ENCODE assay signal across 17 cellular contexts in the genomic region with DNA sequence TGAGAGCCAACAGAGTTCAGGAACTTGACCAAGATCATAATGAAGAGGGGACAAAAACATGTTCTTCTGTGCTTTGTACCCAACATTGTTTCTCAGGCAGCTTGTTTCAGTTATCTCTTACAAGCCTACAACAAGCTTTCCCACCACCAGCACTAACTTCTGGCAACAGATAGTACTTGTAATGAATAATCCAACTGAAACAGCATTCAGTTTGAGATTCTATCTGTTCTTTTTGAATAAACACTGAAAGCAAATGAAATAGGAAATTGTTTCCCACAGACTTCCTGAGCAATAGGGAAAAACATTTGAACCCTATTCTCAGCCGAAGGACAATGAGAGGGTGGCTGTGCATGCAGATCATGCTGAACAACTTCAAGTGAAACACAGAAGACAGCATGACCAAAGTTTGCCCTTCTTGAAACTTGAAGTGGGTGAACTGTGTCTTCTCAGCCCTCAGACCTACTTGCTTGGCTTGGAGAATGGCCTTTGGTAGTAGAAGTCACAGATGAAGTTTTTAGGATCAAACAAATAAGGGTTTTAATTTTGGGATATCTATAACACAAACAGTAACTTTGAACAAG. TPM values are rescaled to one million over a fixed set of nuclear protein-coding genes. Genes with fewer than 3 reads are reported as not detected.
"Had no signal": no experiment of that assay in that cellular context is flagged by ENCODE, and none has a peak within 500 bp of the region (broad histone marks: within the 10 kb centered on the region; RNA-seq: fewer than 3 reads in every experiment).

No MANE protein-coding gene starts in this region.

- H3K4me1 ChIP-seq: psoas muscle, upper lobe of left lung had no signal

- H3K4me3 ChIP-seq: ovary, psoas muscle, smooth muscle cell, thoracic aorta, upper lobe of left lung had no signal

- H3K27me3 ChIP-seq: ovary, upper lobe of left lung had no signal

- H3K27ac ChIP-seq: epithelial cell of prostate, ovary, psoas muscle, thoracic aorta, upper lobe of left lung had no signal

- H3K9me3 ChIP-seq: ovary, psoas muscle, thoracic aorta, upper lobe of left lung had no signal

- H3K36me3 ChIP-seq: ovary, thoracic aorta, upper lobe of left lung had no signal

- DNase-seq: activated CD4-positive, alpha-beta T cell treated with anti-CD3 and anti-CD28 coated beads for 36 hours; activated CD4-positive, alpha-beta T cell treated with anti-CD3 and anti-CD28 coated beads, Interleukin-2, amount 50 U/mL, for 48 hours; effector memory CD8-positive, alpha-beta T cell; foreskin melanocyte; kidney; naive thymus-derived CD8-positive, alpha-beta T cell; ovary; psoas muscle; stimulated activated CD4-positive, alpha-beta T cell treated with anti-CD3 and anti-CD28 coated beads, Interleukin-4, amount 100 ng/mL, for 24 hours; upper lobe of left lung had no signal

- ATAC-seq: activated CD4-positive, alpha-beta T cell treated with anti-CD3 and anti-CD28 coated beads for 36 hours; effector memory CD8-positive, alpha-beta T cell; naive thymus-derived CD8-positive, alpha-beta T cell; psoas muscle; sciatic nerve; stimulated activated memory B cell treated with anti-CD40 and anti-IgM and Interleukin-4, amounts not matched to agents 10 μg/mL and 1 μg/mL and 100 μg/mL, for 72 hours; WTC11 had no signal

RNA-seq across cellular contexts. Expression of a gene that starts 11.2 kb away (rescaled TPM):
- total RNA-seq: mesenteric fat pad had no signal
